23 cellular contexts compared by ENCODE assay signal in the genomic region with DNA sequence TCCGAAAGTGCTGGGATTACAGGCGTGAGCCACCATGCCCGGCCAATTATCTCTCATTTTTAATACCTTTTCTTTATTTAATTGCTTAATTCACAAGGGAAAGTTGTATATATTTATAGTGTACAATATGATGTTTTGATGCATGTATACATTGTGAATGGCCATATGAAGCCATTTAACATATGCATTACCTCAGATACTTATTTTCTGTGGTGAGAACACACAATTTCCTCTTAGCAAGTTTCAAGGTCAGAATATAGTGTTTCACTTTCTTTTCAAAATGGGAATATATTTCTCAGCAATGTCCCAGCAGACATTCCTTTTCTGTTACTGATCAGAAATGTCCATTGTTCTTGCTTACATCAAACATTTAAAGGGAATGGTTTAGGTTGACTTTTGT.
"Had no signal": no experiment of that assay in that cellular context is flagged by ENCODE, and none has a peak within 500 bp of the region (broad histone marks: within the 10 kb centered on the region; RNA-seq: fewer than 3 reads in every experiment).

No MANE protein-coding gene starts in this region.

- H3K4me3 ChIP-seq: esophagus squamous epithelium, gastrocnemius medialis, heart right ventricle, left lung, lower lobe of right lung, mucosa of descending colon had no signal

- H3K36me3 ChIP-seq: esophagus squamous epithelium, gastrocnemius medialis, heart right ventricle, left lung, lower lobe of right lung had no signal

- H3K27ac ChIP-seq: epithelial cell of prostate, esophagus squamous epithelium, gastrocnemius medialis, heart right ventricle, left lung, lower lobe of right lung had no signal

- DNase-seq: cortex of kidney; effector CD8-positive, alpha-beta T cell; effector memory CD8-positive, alpha-beta T cell; endodermal cell; erythroblast; esophagus squamous epithelium; foreskin fibroblast; foreskin melanocyte; gastrocnemius medialis; glutamatergic neuron; head of caudate nucleus; heart right ventricle; hippocampal formation; left cardiac atrium; left lung; left ventricle myocardium superior; lower lobe of right lung; mesenchymal stem cell; mucosa of descending colon; naive B cell; naive thymus-derived CD8-positive, alpha-beta T cell had no signal

- H3K27me3 ChIP-seq: esophagus squamous epithelium, gastrocnemius medialis, heart right ventricle, left lung had no signal

- ATAC-seq: effector memory CD8-positive, alpha-beta T cell; esophagus mucosa; gastrocnemius medialis; heart right ventricle; left cardiac atrium; left lung; left ventricle myocardium superior; lower lobe of right lung; mucosa of descending colon; naive thymus-derived CD8-positive, alpha-beta T cell had no signal

- H3K4me1 ChIP-seq: esophagus squamous epithelium, gastrocnemius medialis, heart right ventricle, left lung, lower lobe of right lung had no signal

- H3K9me3 ChIP-seq: gastrocnemius medialis, lower lobe of right lung had no signal
